Comparison of ENCODE assay signal across 20 cellular contexts in genomic region chr2:70979626-70980025, GRCh38. TPM values are rescaled to one million over a fixed set of nuclear protein-coding genes. Genes with fewer than 3 reads are reported as not detected.
DNase-seq lines count a peak whose midpoint lies in the region; ATAC-seq and TF ChIP-seq lines count a peak whose summit lies in the region.
"Had no signal": no experiment of that assay in that cellular context is flagged by ENCODE, and none has a peak within 500 bp of the region (broad histone marks: within the 10 kb centered on the region; RNA-seq: fewer than 3 reads in every experiment).

No MANE protein-coding gene starts in this region.

- no peaks in the 10 kb centered on the region for H3K36me3 Mint-ChIP-seq in activated CD8-positive, alpha-beta memory T cell treated with anti-CD3 and anti-CD28 coated beads, Interleukin-2, amount 10 ng/mL, durations not matched to agents 7 days and 5 days
- H3K36me3 Mint-ChIP-seq in natural killer cell: no peaks in the 10 kb centered on the region

- CTCF ChIA-PET in activated CD8-positive, alpha-beta memory T cell treated with anti-CD3 and anti-CD28 coated beads, Interleukin-2, amount 10 ng/mL, durations not matched to agents 7 days and 5 days (lab: Charles Lee): interaction anchor here (5.5 to 8.1 kb wide), 2 partner anchors 13 to 21 kb away, joined by 57 to 72 read pairs; no protein-coding TSS in a partner anchor

- H3K4me1 Mint-ChIP-seq in activated CD8-positive, alpha-beta memory T cell treated with anti-CD3 and anti-CD28 coated beads, Interleukin-2, amount 10 ng/mL, durations not matched to agents 7 days and 5 days: peaks cover 18% of the 10 kb centered on the region
- H3K4me1 Mint-ChIP-seq in natural killer cell: peaks cover 26 to 27% of the 10 kb centered on the region in 2 donors

- H3K9me3 ChIP-seq in upper lobe of left lung: no peaks in the 10 kb centered on the region
- no peaks in the 10 kb centered on the region for H3K9me3 ChIP-seq in colonic mucosa
- H3K9me3 ChIP-seq: A549, HAP-1, heart right ventricle, prostate gland had no signal

- intact Hi-C loops in natural killer cell (cut with micrococcal nuclease) (no loop called here), colonic mucosa (cut with DNase I) (no loop called here)

- ATAC-seq in activated CD8-positive, alpha-beta memory T cell treated with anti-CD3 and anti-CD28 coated beads, Interleukin-2, amount 10 ng/mL, durations not matched to agents 7 days and 5 days: no peak
- ATAC-seq in natural killer cell (no peak), upper lobe of left lung (ENCODE audit: low FRiP score in 2 of 2) (no peak), GM18909 (IDR thresholded peaks at IDR 0.05; ENCODE audit: poor library complexity, unreplicated experiment) (no peak)
- ATAC-seq: A549 had no signal

- no peak for TF ChIP-seq EP300 in upper lobe of left lung (IDR thresholded peaks at IDR 0.05)

- TF ChIP-seq CTCF in natural killer cell (IDR thresholded peaks at IDR 0.05): no peak
- no peak for TF ChIP-seq CTCF in upper lobe of left lung (IDR thresholded peaks at IDR 0.05)
- no peak for TF ChIP-seq CTCF in colonic mucosa (IDR thresholded peaks at IDR 0.05)

- no peak for TF ChIP-seq POLR2A in upper lobe of left lung (IDR thresholded peaks at IDR 0.05)

- no peak overlapping the region for H3K27ac Mint-ChIP-seq in activated CD8-positive, alpha-beta memory T cell treated with anti-CD3 and anti-CD28 coated beads, Interleukin-2, amount 10 ng/mL, durations not matched to agents 7 days and 5 days
- H3K27ac Mint-ChIP-seq in natural killer cell: peak overlapping the region; percentile 9 to 27
- H3K27ac Mint-ChIP-seq: dendritic cell treated with granulocyte-macrophage colony-stimulating factor and Interleukin-4, amounts not matched to agents 40 ng/mL and 50 ng/mL, for 4 days had no signal

- H3K4me3 ChIP-seq in upper lobe of left lung (no peak overlapping the region), colonic mucosa (no peak overlapping the region)
- H3K4me3 ChIP-seq: A549, HAP-1, SK-N-MC had no signal

- peaks cover 1% of the 10 kb centered on the region for H3K27me3 Mint-ChIP-seq in activated CD8-positive, alpha-beta memory T cell treated with anti-CD3 and anti-CD28 coated beads, Interleukin-2, amount 10 ng/mL, durations not matched to agents 7 days and 5 days
- no peaks in the 10 kb centered on the region for H3K27me3 Mint-ChIP-seq in natural killer cell (ENCODE audit: low read depth in 2 of 2)

- H3K36me3 ChIP-seq in upper lobe of left lung: peaks cover 0 to 4% (median 2%) of the 10 kb centered on the region in 4 donors
- no peaks in the 10 kb centered on the region for H3K36me3 ChIP-seq in colonic mucosa
- H3K36me3 ChIP-seq: HAP-1, prostate gland had no signal

- H3K4me3 Mint-ChIP-seq in activated CD8-positive, alpha-beta memory T cell treated with anti-CD3 and anti-CD28 coated beads, Interleukin-2, amount 10 ng/mL, durations not matched to agents 7 days and 5 days: peak overlapping the region; percentile 15
- H3K4me3 Mint-ChIP-seq in natural killer cell: peak overlapping the region; percentile 77
- H3K4me3 Mint-ChIP-seq: dendritic cell treated with granulocyte-macrophage colony-stimulating factor and Interleukin-4, amounts not matched to agents 40 ng/mL and 50 ng/mL, for 4 days had no signal

- no peak overlapping the region for H3K9ac ChIP-seq in colonic mucosa (ENCODE audit: low read depth in 2 of 2, low read length in 2 of 2)

- WGBS in upper lobe of left lung, 2 donors: 98% methylated on average over 7 to 9 of the region's 9 CpGs

- H3K27me3 ChIP-seq in upper lobe of left lung (no peaks in the 10 kb centered on the region), colonic mucosa (no peaks in the 10 kb centered on the region)

- H3K27ac ChIP-seq in upper lobe of left lung (peak overlapping the region in 3 of 4 donors; percentile 58 to 91 (median 90)), colonic mucosa (no peak overlapping the region)
- H3K27ac ChIP-seq: A549, SK-N-MC had no signal

- H3K9me3 Mint-ChIP-seq in activated CD8-positive, alpha-beta memory T cell treated with anti-CD3 and anti-CD28 coated beads, Interleukin-2, amount 10 ng/mL, durations not matched to agents 7 days and 5 days (ENCODE audit: low read depth): no peaks in the 10 kb centered on the region
- H3K9me3 Mint-ChIP-seq in natural killer cell: no peaks in the 10 kb centered on the region
- H3K9me3 Mint-ChIP-seq: dendritic cell treated with granulocyte-macrophage colony-stimulating factor and Interleukin-4, amounts not matched to agents 40 ng/mL and 50 ng/mL, for 4 days had no signal

- peak; percentile 32 for DNase-seq in activated CD8-positive, alpha-beta memory T cell treated with anti-CD3 and anti-CD28 coated beads, Interleukin-2, amount 10 ng/mL, durations not matched to agents 7 days and 5 days
- DNase-seq in activated CD8-positive, alpha-beta memory T cell treated with anti-CD3 and anti-CD28 coated beads, Interleukin-2, amount 50 U/mL, for 4 hours: no peak
- DNase-seq in ecto neural progenitor cell (ENCODE audit: low spot score): peak; percentile 44
- DNase-seq in natural killer cell: peak; percentile 8
- DNase-seq in upper lobe of left lung: peak; percentile 19 to 27
- DNase-seq in anterior cingulate cortex (lab: John Stamatoyannopoulos, UW): no peak
- DNase-seq in colonic mucosa: no peak
- DNase-seq: activated CD4-positive, alpha-beta T cell treated with anti-CD3 and anti-CD28 coated beads, Interleukin-2, amount 50 U/mL, for 1 hour; activated gamma-delta T cell; midbrain; NCI-H2107 had no signal

- H3K4me1 ChIP-seq in upper lobe of left lung: peaks cover 16 to 27% (median 21%) of the 10 kb centered on the region in 4 donors
- no peaks in the 10 kb centered on the region for H3K4me1 ChIP-seq in colonic mucosa
- H3K4me1 ChIP-seq: prostate gland had no signal

RNA-seq across cellular contexts. Expression of gene ANKRD53, which starts 1.2 kb away (rescaled TPM):
- not detected for total RNA-seq in activated CD8-positive, alpha-beta memory T cell treated with anti-CD3 and anti-CD28 coated beads, Interleukin-2, amount 10 ng/mL, durations not matched to agents 7 days and 5 days
- total RNA-seq in natural killer cell: 1 to 10 TPM; 2.2 to 3.1 (median 2.5) TPM
- total RNA-seq in upper lobe of left lung: 10 to 100 TPM in 1 of 6 donors, 1 to 10 TPM in 2, under 1 TPM in 3; 0.26 to 10.5 (median 1.4) TPM
- total RNA-seq in colonic mucosa: under 1 TPM in 1 of 2 donors, not detected in 1; 0.40 TPM

RNA-seq across cellular contexts. Expression of gene TEX261, which starts 15.0 kb away (rescaled TPM):
- 10 to 100 TPM; 39.2 to 58.1 TPM for total RNA-seq in activated CD8-positive, alpha-beta memory T cell treated with anti-CD3 and anti-CD28 coated beads, Interleukin-2, amount 10 ng/mL, durations not matched to agents 7 days and 5 days
- total RNA-seq in natural killer cell (10 to 100 TPM; 30.3 to 44.2 (median 43.2) TPM), upper lobe of left lung (10 to 100 TPM; 10.9 to 68.3 (median 33.8) TPM), colonic mucosa (10 to 100 TPM; 43.6 to 58.8 TPM)

RNA-seq across cellular contexts. Expression of gene ATP6V1B1, which starts 43.9 kb away (rescaled TPM):
- not detected for total RNA-seq in activated CD8-positive, alpha-beta memory T cell treated with anti-CD3 and anti-CD28 coated beads, Interleukin-2, amount 10 ng/mL, durations not matched to agents 7 days and 5 days
- not detected for total RNA-seq in natural killer cell
- total RNA-seq in upper lobe of left lung: 10 to 100 TPM in 1 of 6 donors, 1 to 10 TPM in 4, not detected in 1; 1.6 to 23.0 (median 3.2) TPM
- not detected for total RNA-seq in colonic mucosa
- total RNA-seq: kidney epithelial cell, subcutaneous adipose tissue had no signal

Comparison
In these comparisons a context has a peak if more than half of its experiments do, and no peak if none do; other contexts are left out.
1. DNase-seq: peak in activated CD8-positive, alpha-beta memory T cell treated with anti-CD3 and anti-CD28 coated beads, Interleukin-2, amount 10 ng/mL, durations not matched to agents 7 days and 5 days (single experiment), ecto neural progenitor cell (single experiment), natural killer cell (single experiment) and upper lobe of left lung (2 of 2); none in activated CD8-positive, alpha-beta memory T cell treated with anti-CD3 and anti-CD28 coated beads, Interleukin-2, amount 50 U/mL, for 4 hours (single experiment), anterior cingulate cortex (0 of 58) and colonic mucosa (single experiment).